Comparison of ENCODE assay signal across 1 cellular context in the genomic region with DNA sequence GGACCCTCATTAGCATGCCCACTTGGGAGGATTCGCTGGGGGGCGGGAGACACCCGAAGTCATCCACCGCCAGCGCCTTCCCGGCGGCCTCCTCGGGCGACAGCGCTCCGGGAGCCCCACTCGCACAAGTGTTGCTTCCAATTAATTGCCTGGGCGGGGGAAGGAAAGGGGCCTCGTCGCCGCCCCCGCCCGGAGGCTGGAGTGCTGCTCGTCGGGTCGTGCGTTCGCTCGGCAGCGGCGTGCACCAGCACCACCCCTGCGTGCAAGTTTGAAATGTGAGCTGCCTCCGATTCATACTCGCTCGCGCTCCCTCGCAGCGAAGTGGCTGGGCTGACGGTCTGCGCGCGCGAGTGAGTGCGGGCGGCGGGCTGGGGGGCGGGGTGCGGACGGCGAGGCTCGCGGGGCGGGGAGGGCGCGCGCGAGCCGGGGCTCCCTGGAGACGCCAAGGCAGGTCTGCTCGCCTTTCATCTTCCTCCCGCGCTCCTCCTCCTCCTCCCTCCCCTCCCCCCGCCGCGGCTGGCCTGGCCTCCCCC.
TF ChIP-seq lines count a peak whose summit lies in the region.

No MANE protein-coding gene starts in this region.

TF ChIP-seq in SK-N-SH, 30 proteins besides CTCF, POLR2A, EP300 and RAD21 (continued from another document):
- TF ChIP-seq USF1 (IDR thresholded peaks at IDR 0.05; ENCODE audit: borderline replicate concordance, low read depth) (no peak), RXRA (IDR thresholded peaks at IDR 0.05; ENCODE audit: borderline replicate concordance, low read depth) (no peak), TEAD4 (IDR thresholded peaks at IDR 0.05; ENCODE audit: borderline replicate concordance, insufficient read depth) (no peak)
